ENCODE assay signal across 12 cellular contexts in genomic region chr4:13918110-13918509, GRCh38.
DNase-seq lines count a peak whose midpoint lies in the region; ATAC-seq and TF ChIP-seq lines count a peak whose summit lies in the region.
"Had no signal": no experiment of that assay in that cellular context is flagged by ENCODE, and none has a peak within 500 bp of the region (broad histone marks: within the 10 kb centered on the region; RNA-seq: fewer than 3 reads in every experiment).

No MANE protein-coding gene starts in this region.

- TF ChIP-seq CTCF in PC-3 (conservative IDR thresholded peaks at IDR 0.05; ENCODE audit: low read depth, low read length) (no peak), esophagus muscularis mucosa (IDR thresholded peaks at IDR 0.05) (no peak), mucosa of descending colon (IDR thresholded peaks at IDR 0.05) (no peak), OCI-LY7 (conservative IDR thresholded peaks at IDR 0.05; ENCODE audit: low read length) (no peak)

- intact Hi-C loops in PC-3 (cut with micrococcal nuclease): no loop called here
- intact Hi-C loops in esophagus muscularis mucosa (cut with DNase I): no loop called here
- intact Hi-C loops in mucosa of descending colon (cut with DNase I, micrococcal nuclease): no loop called here
- intact Hi-C loops in OCI-LY7 (cut with micrococcal nuclease; ENCODE audit: unreplicated experiment): no loop called here

- H3K79me2 ChIP-seq in PC-3 (ENCODE audit: low read length) (no peaks in the 10 kb centered on the region), OCI-LY7 (ENCODE audit: insufficient read depth, low read depth, low read length) (no peaks in the 10 kb centered on the region)

- H3F3A ChIP-seq in PC-3 (ENCODE audit: low read length, unreplicated experiment): no peaks in the 10 kb centered on the region

- CTCF ChIA-PET in PC-3 (lab: Charles Lee) (no interaction called here), OCI-LY7 (lab: Charles Lee; ENCODE audit: unreplicated experiment) (no interaction called here)

- no peak overlapping the region for H3K27ac Mint-ChIP-seq in activated T-cell treated with anti-CD3 and anti-CD28 coated beads, Interleukin-2, amount 50 U/mL, for 72 hours
- H3K27ac Mint-ChIP-seq: progenitor cell of endocrine pancreas had no signal

- POLR2A ChIA-PET in PC-3 (lab: Charles Lee; ENCODE audit: unreplicated experiment): no interaction called here
- POLR2A ChIA-PET in OCI-LY7 (lab: Charles Lee): no interaction called here

- H3K27ac ChIP-seq in PC-3 (ENCODE audit: low read length): no peak overlapping the region
- H3K27ac ChIP-seq in esophagus muscularis mucosa (replicated peaks in 1 of 4): no peak overlapping the region
- H3K27ac ChIP-seq in OCI-LY7 (ENCODE audit: low read depth, low read length, poor library complexity, severe bottlenecking): no peak overlapping the region
- H3K27ac ChIP-seq: BLaER1 had no signal

- H3K4me2 ChIP-seq in PC-3 (ENCODE audit: low read length) (no peak overlapping the region), OCI-LY7 (ENCODE audit: low read length) (no peak overlapping the region)
- H3K4me2 ChIP-seq: BLaER1 had no signal

- no peaks in the 10 kb centered on the region for H3K36me3 Mint-ChIP-seq in activated T-cell treated with anti-CD3 and anti-CD28 coated beads, Interleukin-2, amount 50 U/mL, for 72 hours (ENCODE audit: insufficient read depth in 2 of 2)

- 72% methylated on average over 2 of the region's 2 CpGs for WGBS in esophagus muscularis mucosa

- H3K4me3 Mint-ChIP-seq in activated T-cell treated with anti-CD3 and anti-CD28 coated beads, Interleukin-2, amount 50 U/mL, for 72 hours: no peak overlapping the region

- DNase-seq in ACHN (peak; percentile 68), PC-3 (peak; percentile 52), esophagus muscularis mucosa (ENCODE audit: extremely low spot score) (peak; percentile 82), mucosa of descending colon (peak in 1 of 3 donors; percentile 29), SIG-M5 treated with dmso at 0.1 percent for 504 hours (lab: John Stamatoyannopoulos, UW; ENCODE audit: unreplicated experiment) (no peak), OCI-LY7 (ENCODE audit: low spot score) (no peak)
- DNase-seq in activated T-cell treated with anti-CD3 and anti-CD28 coated beads, Interleukin-2, amount 50 U/mL, for 72 hours: no peak
- DNase-seq: central memory CD4-positive, alpha-beta T cell; NCI-H187 treated with DMSO at 0.1 percent for 48 hours had no signal

- ATAC-seq in PC-3 (no peak), mucosa of descending colon (peak; percentile 60), GM21447 (IDR thresholded peaks at IDR 0.05; ENCODE audit: unreplicated experiment) (no peak)
- no peak for ATAC-seq in activated T-cell treated with anti-CD3 and anti-CD28 coated beads, Interleukin-2, amount 50 U/mL, for 72 hours (replicated peaks in 1 of 2)

- no peaks in the 10 kb centered on the region for H3K9me2 ChIP-seq in PC-3 (replicated peaks; ENCODE audit: low read length)
- no peaks in the 10 kb centered on the region for H3K9me2 ChIP-seq in OCI-LY7 (ENCODE audit: insufficient read depth, low read length)

- H3K4me1 ChIP-seq in PC-3 (ENCODE audit: insufficient read depth, low read length) (peaks cover 23% of the 10 kb centered on the region), esophagus muscularis mucosa (peaks cover 0 to 9% (median 0%) of the 10 kb centered on the region in 4 donors), mucosa of descending colon (ENCODE audit: low read depth) (no peaks in the 10 kb centered on the region), OCI-LY7 (ENCODE audit: insufficient read depth, low read length, poor library complexity, severe bottlenecking) (no peaks in the 10 kb centered on the region)
- H3K4me1 ChIP-seq: BLaER1 had no signal

- no peak overlapping the region for H3K9ac ChIP-seq in PC-3 (ENCODE audit: low read length)
- H3K9ac ChIP-seq: BLaER1 had no signal

- H3K4me3 ChIP-seq in PC-3 (ENCODE audit: low read length) (no peak overlapping the region), esophagus muscularis mucosa (no peak overlapping the region), mucosa of descending colon (no peak overlapping the region), OCI-LY7 (ENCODE audit: low read depth, low read length, poor library complexity, severe bottlenecking) (no peak overlapping the region)
- H3K4me3 ChIP-seq: BLaER1 had no signal

- in situ Hi-C loops in ACHN (cut with HindIII; ENCODE audit: low pct_ligation_motif_present, low pct_unique_long_range_greater_than_20kb, low sequenced_read_pairs): no loop called here

- no TSS peak for BruUV-seq in PC-3 (replicated peaks; lab: Mats Ljungman, UMichigan)
- no TSS peak for BruUV-seq in OCI-LY7 (replicated peaks; lab: Mats Ljungman, UMichigan)

- no peaks in the 10 kb centered on the region for H4K20me1 ChIP-seq in PC-3 (ENCODE audit: low read length)
- H4K20me1 ChIP-seq in OCI-LY7 (ENCODE audit: insufficient read depth, low read length): no peaks in the 10 kb centered on the region
- H4K20me1 ChIP-seq: BLaER1 had no signal

- H3K4me1 Mint-ChIP-seq in activated T-cell treated with anti-CD3 and anti-CD28 coated beads, Interleukin-2, amount 50 U/mL, for 72 hours (ENCODE audit: low read depth): no peaks in the 10 kb centered on the region

- H2AFZ ChIP-seq in PC-3 (ENCODE audit: low read length) (no peak overlapping the region), OCI-LY7 (ENCODE audit: low read length) (no peak overlapping the region)

- H3K36me3 ChIP-seq in PC-3 (ENCODE audit: low read depth, low read length) (no peaks in the 10 kb centered on the region), esophagus muscularis mucosa (no peaks in the 10 kb centered on the region), mucosa of descending colon (ENCODE audit: low read depth) (no peaks in the 10 kb centered on the region), OCI-LY7 (ENCODE audit: insufficient read depth, low read length) (no peaks in the 10 kb centered on the region)
- H3K36me3 ChIP-seq: BLaER1 had no signal

- H3K27me3 ChIP-seq in PC-3 (ENCODE audit: low read length): no peaks in the 10 kb centered on the region
- H3K27me3 ChIP-seq in esophagus muscularis mucosa: no peaks in the 10 kb centered on the region
- H3K27me3 ChIP-seq: BLaER1 had no signal

- H3K27me3 Mint-ChIP-seq in activated T-cell treated with anti-CD3 and anti-CD28 coated beads, Interleukin-2, amount 50 U/mL, for 72 hours (ENCODE audit: low read depth): peaks cover 12% of the 10 kb centered on the region

- H3K9me3 Mint-ChIP-seq in activated T-cell treated with anti-CD3 and anti-CD28 coated beads, Interleukin-2, amount 50 U/mL, for 72 hours: no peaks in the 10 kb centered on the region

- H3K9me3 ChIP-seq in PC-3 (ENCODE audit: low read length) (no peaks in the 10 kb centered on the region), esophagus muscularis mucosa (no peaks in the 10 kb centered on the region), mucosa of descending colon (no peaks in the 10 kb centered on the region), OCI-LY7 (ENCODE audit: low read length) (no peaks in the 10 kb centered on the region)
- H3K9me3 ChIP-seq: BLaER1 had no signal

- TF ChIP-seq EP300 in esophagus muscularis mucosa (IDR thresholded peaks at IDR 0.05): no peak

- TF ChIP-seq POLR2A in esophagus muscularis mucosa (IDR thresholded peaks at IDR 0.05; ENCODE audit: low read depth): no peak

Comparison
In these comparisons a context has a peak if more than half of its experiments do, and no peak if none do; other contexts are left out.
1. DNase-seq: peak in ACHN (single experiment), PC-3 (single experiment) and esophagus muscularis mucosa (single experiment); none in activated T-cell treated with anti-CD3 and anti-CD28 coated beads, Interleukin-2, amount 50 U/mL, for 72 hours (0 of 2), SIG-M5 treated with dmso at 0.1 percent for 504 hours (single experiment) and OCI-LY7 (single experiment).